ENCODE assay signal across 17 cellular contexts in the genomic region with DNA sequence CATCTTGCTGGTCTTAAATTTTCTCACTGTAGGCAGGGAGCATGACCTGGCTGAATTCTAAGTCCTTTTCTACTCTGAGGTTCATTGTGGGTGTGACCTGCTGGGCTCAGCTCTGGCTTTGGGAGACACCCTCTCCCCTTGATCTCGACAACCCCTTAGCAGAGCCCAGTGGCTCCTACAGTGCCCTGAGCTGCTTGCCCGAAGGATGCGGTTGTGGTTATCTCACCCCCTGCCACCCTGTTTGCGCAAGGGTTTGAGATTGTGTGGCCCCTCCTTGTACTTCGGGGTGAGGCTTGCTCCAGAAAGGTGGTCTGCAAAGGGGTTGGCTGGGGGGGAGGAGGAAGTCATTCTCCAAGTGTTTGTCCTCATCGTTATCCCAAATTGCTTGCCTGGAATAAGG. TPM values are rescaled to one million over a fixed set of nuclear protein-coding genes. Genes with fewer than 3 reads are reported as not detected.
DNase-seq lines count a peak whose midpoint lies in the region; ATAC-seq, FAIRE-seq and TF ChIP-seq lines count a peak whose summit lies in the region.
"Had no signal": no experiment of that assay in that cellular context is flagged by ENCODE, and none has a peak within 500 bp of the region (broad histone marks: within the 10 kb centered on the region; RNA-seq: fewer than 3 reads in every experiment).

No MANE protein-coding gene starts in this region.

- H3K4ac ChIP-seq in H9 (ENCODE audit: low read depth, low read length): no peak overlapping the region
- no peak overlapping the region for H3K4ac ChIP-seq in mesenchymal stem cell (ENCODE audit: low read depth in 1 of 2, low read length in 2 of 2)

- H4K91ac ChIP-seq in H9 (ENCODE audit: insufficient read length, low read depth, low read length) (no peak overlapping the region), mesenchymal stem cell (ENCODE audit: low read length) (no peak overlapping the region)

- peaks cover 0 to 15% (median 9%) of the 10 kb centered on the region in 11 experiments; a peak in 12 of 22 replicates for H3K9me3 ChIP-seq in BLaER1 treated with 17β-estradiol and CSF1 and Interleukin-3, amounts not matched to agents 10 nM and 100 nM (replicated peaks in 1 of 11)
- H3K9me3 ChIP-seq in H9 (ENCODE audit: control insufficient read depth, low read depth, low read length) (no peaks in the 10 kb centered on the region), mesenchymal stem cell (ENCODE audit: control insufficient read depth, low read length) (no peaks in the 10 kb centered on the region), kidney (ENCODE audit: control insufficient read depth in 1 of 2, low read length in 2 of 2) (no peaks in the 10 kb centered on the region)

- H2BK12ac ChIP-seq in H9 (ENCODE audit: insufficient read length, low read depth, low read length) (no peak overlapping the region), mesenchymal stem cell (ENCODE audit: low read length in 2 of 2) (no peak overlapping the region)

- no peak for DNase-seq in H9
- no peak for DNase-seq in WTC11 (ENCODE audit: low spot score)
- no peak for DNase-seq in mesenchymal stem cell
- DNase-seq in SKM-1 (lab: John Stamatoyannopoulos, UW; ENCODE audit: unreplicated experiment): no peak
- no peak for DNase-seq in kidney
- DNase-seq in AG08396 (ENCODE audit: low spot score): no peak
- no peak for DNase-seq in NCI-H2029 treated with DMSO at 0.1 percent for 48 hours (lab: John Stamatoyannopoulos, UW)
- DNase-seq: CD4-positive, alpha-beta memory T cell; GM23248; Karpas-422; NCI-H146; NCI-H2107; NCI-H226; NCI-H526; SIG-M5 had no signal

- H2BK20ac ChIP-seq in H9 (ENCODE audit: low read depth, low read length, poor library complexity, severe bottlenecking): no peak overlapping the region

- peaks cover 90 to 100% (median 100%) of the 10 kb centered on the region in 11 experiments for H4K20me1 ChIP-seq in BLaER1 treated with 17β-estradiol and CSF1 and Interleukin-3, amounts not matched to agents 10 nM and 100 nM
- no peaks in the 10 kb centered on the region for H4K20me1 ChIP-seq in H9 (ENCODE audit: control insufficient read depth, insufficient read depth, insufficient read length)

- peaks cover 24 to 62% (median 45%) of the 10 kb centered on the region in 11 experiments; a peak in 21 of 22 replicates for H3K36me3 ChIP-seq in BLaER1 treated with 17β-estradiol and CSF1 and Interleukin-3, amounts not matched to agents 10 nM and 100 nM
- peaks cover 6 to 21% of the 10 kb centered on the region in 2 experiments for H3K36me3 ChIP-seq in mesenchymal stem cell (ENCODE audit: control insufficient read depth in 1 of 2, insufficient read depth in 2 of 2, low read depth in 1 of 2, low read length in 2 of 2)
- H3K36me3 ChIP-seq in kidney (ENCODE audit: control insufficient read depth in 1 of 2, insufficient read depth in 2 of 2, low read length in 2 of 2): no peaks in the 10 kb centered on the region

- no CpG with 5 or more reads among the region's 6 CpGs for WGBS in H9 (ENCODE audit: extremely low coverage, insufficient read length, low lambda C conversion rate)
- 82% methylated on average over 6 of the region's 6 CpGs for WGBS in mesenchymal stem cell

- peaks cover 58% of the 10 kb centered on the region for H3K79me2 ChIP-seq in H9 (ENCODE audit: insufficient read depth, low read length)

- H3K4me3 ChIP-seq in BLaER1 treated with 17β-estradiol and CSF1 and Interleukin-3, amounts not matched to agents 10 nM and 100 nM: no peak overlapping the region
- H3K4me3 ChIP-seq in mesenchymal stem cell (ENCODE audit: insufficient read depth in 1 of 2, low read depth in 1 of 2, low read length in 2 of 2) (no peak overlapping the region), kidney (ENCODE audit: low read length in 2 of 2) (no peak overlapping the region)
- H3K4me3 ChIP-seq: GM23248 had no signal

- no peak overlapping the region for H4K5ac ChIP-seq in H9 (ENCODE audit: insufficient read length, low read depth, low read length)

- H2AK5ac ChIP-seq in H9 (ENCODE audit: insufficient read length, low read length) (no peak overlapping the region), mesenchymal stem cell (ENCODE audit: low read length, severe bottlenecking) (no peak overlapping the region)

- peaks cover 26 to 55% (median 55%) of the 10 kb centered on the region in 3 experiments for H3K36me3 Mint-ChIP-seq in H9 (ENCODE audit: insufficient read depth in 1 of 3, low read depth in 3 of 3)
- peaks cover 31% of the 10 kb centered on the region for H3K36me3 Mint-ChIP-seq in WTC11
- H3K36me3 Mint-ChIP-seq: CD4-positive, alpha-beta memory T cell had no signal

- H3K27ac Mint-ChIP-seq in H9 (peak overlapping the region in 2 of 3 experiments; percentile 14 to 62; a peak in 4 of 7 replicates), WTC11 (no peak overlapping the region)

- H3K79me1 ChIP-seq in H9 (ENCODE audit: insufficient read depth, low read depth, low read length, poor library complexity, severe bottlenecking) (peaks cover 25% of the 10 kb centered on the region), mesenchymal stem cell (replicated peaks; ENCODE audit: low read length, poor library complexity, severe bottlenecking) (peaks cover 35% of the 10 kb centered on the region)

- H3K14ac ChIP-seq in H9 (ENCODE audit: insufficient read depth, low read length) (no peak overlapping the region), mesenchymal stem cell (ENCODE audit: low read length in 2 of 2) (no peak overlapping the region)

- peaks cover 0 to 39% (median 0%) of the 10 kb centered on the region in 11 experiments; a peak in 4 of 22 replicates for H3K27me3 ChIP-seq in BLaER1 treated with 17β-estradiol and CSF1 and Interleukin-3, amounts not matched to agents 10 nM and 100 nM
- H3K27me3 ChIP-seq in H9 (ENCODE audit: insufficient read depth, low read length) (no peaks in the 10 kb centered on the region), mesenchymal stem cell (ENCODE audit: control insufficient read depth in 1 of 2, insufficient read depth in 1 of 2, low read length in 2 of 2) (no peaks in the 10 kb centered on the region)

- TF ChIP-seq CTCF in H9 (conservative IDR thresholded peaks at IDR 0.05) (no peak), WTC11 (IDR thresholded peaks at IDR 0.05) (no peak), kidney (IDR thresholded peaks at IDR 0.05; ENCODE audit: borderline replicate concordance, extremely low read depth, insufficient read depth) (no peak)

- H3K18ac ChIP-seq in H9 (ENCODE audit: insufficient read length, low read depth, low read length) (no peak overlapping the region), mesenchymal stem cell (ENCODE audit: low read depth in 1 of 2, low read length in 2 of 2) (no peak overlapping the region)

- no peak overlapping the region for H3T11ph ChIP-seq in H9 (ENCODE audit: low read length)

- no peak overlapping the region for H3K9ac ChIP-seq in BLaER1 treated with 17β-estradiol and CSF1 and Interleukin-3, amounts not matched to agents 10 nM and 100 nM
- H3K9ac ChIP-seq in H9 (ENCODE audit: extremely low read depth, insufficient read length, low read length) (no peak overlapping the region), mesenchymal stem cell (ENCODE audit: low read length) (peak overlapping the region; percentile 42), kidney (ENCODE audit: low read length in 2 of 2) (no peak overlapping the region)
- H3K9ac ChIP-seq: GM23248 had no signal

- H3K4me3 Mint-ChIP-seq in H9 (no peak overlapping the region), WTC11 (no peak overlapping the region)

- H2AFZ ChIP-seq in H9 (ENCODE audit: low read length) (no peak overlapping the region), mesenchymal stem cell (ENCODE audit: low read depth, low read length) (no peak overlapping the region)
- H2AFZ ChIP-seq: GM23248 had no signal

- intact Hi-C loops in kidney (cut with DNase I): no loop called here

- FAIRE-seq in kidney (lab: Jason Lieb, UNC): no peak
- FAIRE-seq: RCC 7860 had no signal

- H3K27me3 Mint-ChIP-seq in H9 (ENCODE audit: low read depth) (no peaks in the 10 kb centered on the region), WTC11 (ENCODE audit: low read depth) (no peaks in the 10 kb centered on the region)

- no peaks in the 10 kb centered on the region; a peak in 1 of 5 replicates for H3K9me3 Mint-ChIP-seq in H9
- no peaks in the 10 kb centered on the region for H3K9me3 Mint-ChIP-seq in WTC11
- H3K9me3 Mint-ChIP-seq: CD4-positive, alpha-beta memory T cell had no signal

- H2BK15ac ChIP-seq in H9 (ENCODE audit: low read depth, low read length) (no peak overlapping the region), mesenchymal stem cell (ENCODE audit: low read depth, poor library complexity, severe bottlenecking) (no peak overlapping the region)

- H3K4me1 Mint-ChIP-seq in H9: peaks cover 75 to 83% of the 10 kb centered on the region in 2 experiments
- peaks cover 68% of the 10 kb centered on the region for H3K4me1 Mint-ChIP-seq in WTC11

- no peak overlapping the region for H3K27ac ChIP-seq in BLaER1 treated with 17β-estradiol and CSF1 and Interleukin-3, amounts not matched to agents 10 nM and 100 nM
- H3K27ac ChIP-seq in H9 (ENCODE audit: insufficient read length, low read depth, low read length): no peak overlapping the region
- no peak overlapping the region for H3K27ac ChIP-seq in mesenchymal stem cell (ENCODE audit: low read length, poor library complexity, severe bottlenecking)
- no peak overlapping the region for H3K27ac ChIP-seq in kidney (ENCODE audit: low read depth in 2 of 2, low read length in 2 of 2)
- H3K27ac ChIP-seq: GM23248 had no signal

- CTCF ChIA-PET in WTC11 (lab: Charles Lee): interaction anchor here (0.7 kb wide), 1 partner anchor 10 kb away, joined by 7 read pairs; no protein-coding TSS in a partner anchor

- H4K8ac ChIP-seq in H9 (replicated peaks; ENCODE audit: insufficient read length, low read depth, low read length) (no peak overlapping the region), mesenchymal stem cell (ENCODE audit: low read length) (no peak overlapping the region)

- H3K4me1 ChIP-seq in BLaER1 treated with 17β-estradiol and CSF1 and Interleukin-3, amounts not matched to agents 10 nM and 100 nM: peaks cover 50 to 84% (median 68%) of the 10 kb centered on the region in 10 experiments
- H3K4me1 ChIP-seq in H9 (ENCODE audit: insufficient read depth, low read length) (peaks cover 4% of the 10 kb centered on the region; the same call in 1 of the 2 replicates), mesenchymal stem cell (ENCODE audit: control insufficient read depth, insufficient read depth, low read depth, low read length) (peaks cover 31% of the 10 kb centered on the region), kidney (ENCODE audit: control insufficient read depth in 1 of 2, insufficient read depth in 1 of 2, low read depth in 1 of 2, low read length in 2 of 2) (peaks cover 13 to 19% of the 10 kb centered on the region in 2 donors)

- no peak overlapping the region for H2BK5ac ChIP-seq in H9 (ENCODE audit: insufficient read length, low read length)
- no peak overlapping the region for H2BK5ac ChIP-seq in mesenchymal stem cell (ENCODE audit: low read depth, low read length, poor library complexity, severe bottlenecking)

- POLR2A ChIA-PET in WTC11 (lab: Charles Lee): no interaction called here

- H3K23ac ChIP-seq in H9 (ENCODE audit: insufficient read length, low read depth, low read length) (no peak overlapping the region), mesenchymal stem cell (ENCODE audit: low read length in 2 of 2) (no peak overlapping the region)

- H3K23me2 ChIP-seq in H9 (ENCODE audit: insufficient read length, low read depth, low read length, poor library complexity, severe bottlenecking): no peaks in the 10 kb centered on the region

- no peak overlapping the region for H3K56ac ChIP-seq in H9 (ENCODE audit: insufficient read length, low read depth, low read length)

- ATAC-seq in WTC11: peak; percentile 19

- H3K4me2 ChIP-seq in BLaER1 treated with 17β-estradiol and CSF1 and Interleukin-3, amounts not matched to agents 10 nM and 100 nM: peak overlapping the region in 9 of 11 experiments; percentile 1 to 58 (median 34); a peak in 15 of 22 replicates
- H3K4me2 ChIP-seq in H9 (ENCODE audit: insufficient read depth, insufficient read length, low read length): no peak overlapping the region
- H3K4me2 ChIP-seq in mesenchymal stem cell (ENCODE audit: low read length, poor library complexity, severe bottlenecking): no peak overlapping the region

- no peak overlapping the region for H2BK120ac ChIP-seq in H9 (ENCODE audit: low read depth, low read length, poor library complexity, severe bottlenecking)
- no peak overlapping the region for H2BK120ac ChIP-seq in mesenchymal stem cell (ENCODE audit: low read depth, low read length)

RNA-seq across cellular contexts. Expression of a gene that starts 55.3 kb away (rescaled TPM):
- total RNA-seq in H9 (2021) (71.1 and 73.0 TPM in 2 replicates), WTC11 (2021) (44.5 to 51.4 TPM (median 51.1 TPM) in 3 replicates), kidney (32.4 TPM)
- 35.0 TPM for polyA plus RNA-seq in mesenchymal stem cell (2013, experiment 1 of 2)
- 36.7 TPM for polyA plus RNA-seq in mesenchymal stem cell (2013, experiment 2 of 2)
- polyA plus RNA-seq in kidney (ENCODE audit: insufficient read depth, low read depth, low replicate concordance): 6.5 TPM

Comparison
In these comparisons a context has a peak if more than half of its experiments do, and no peak if none do; other contexts are left out.
1. H3K4me2 ChIP-seq: peak in BLaER1 treated with 17β-estradiol and CSF1 and Interleukin-3, amounts not matched to agents 10 nM and 100 nM (9 of 11); none in H9 (single experiment) and mesenchymal stem cell (single experiment).